Comparison of ENCODE assay signal across 18 cellular contexts in genomic region chr10:14476641-14477407, GRCh38.
DNase-seq lines count a peak whose midpoint lies in the region; ATAC-seq, FAIRE-seq and TF ChIP-seq lines count a peak whose summit lies in the region.
"Had no signal": no experiment of that assay in that cellular context is flagged by ENCODE, and none has a peak within 500 bp of the region (broad histone marks: within the 10 kb centered on the region; RNA-seq: fewer than 3 reads in every experiment).

No MANE protein-coding gene starts in this region.

- no peaks in the 10 kb centered on the region for H3K4me1 Mint-ChIP-seq in Calu3 (ENCODE audit: low read depth, unreplicated experiment)
- H3K4me1 Mint-ChIP-seq: activated CD4-positive, alpha-beta T cell treated with anti-CD3 and anti-CD28 coated beads, Interleukin-2, amount 10 ng/mL, durations not matched to agents 7 days and 5 days; CD8-positive, alpha-beta memory T cell had no signal

- H3K27ac ChIP-seq in PC-9, result no peak overlapping the region
- H3K27ac ChIP-seq in upper lobe of right lung, result no peak overlapping the region

- no peak overlapping the region for H3K4me3 Mint-ChIP-seq in Calu3 (ENCODE audit: low read depth, unreplicated experiment)
- H3K4me3 Mint-ChIP-seq: activated CD4-positive, alpha-beta T cell treated with anti-CD3 and anti-CD28 coated beads, Interleukin-2, amount 10 ng/mL, durations not matched to agents 7 days and 5 days; CD8-positive, alpha-beta memory T cell; T-helper 1 cell treated with Interleukin-12 subunit alpha and Interleukin-12 subunit beta and Interleukin-4 antibody, amounts not matched to agents 30 μg/mL and 1 μg/mL, for 36 hours had no signal

- peaks cover 3% of the 10 kb centered on the region; the same call in 1 of the 2 replicates for H3K27me3 ChIP-seq in PC-9 (ENCODE audit: insufficient read depth, low read depth)
- no peaks in the 10 kb centered on the region for H3K27me3 ChIP-seq in upper lobe of right lung

- H3K4me2 ChIP-seq in PC-9, result 0 out of 2 replicates have a peak overlapping the region, but pooled peaks have one; percentile 13

- H3F3A ChIP-seq in PC-9 (ENCODE audit: insufficient read depth, low read depth), result no peaks in the 10 kb centered on the region

- no peaks in the 10 kb centered on the region for H3K36me3 ChIP-seq in PC-9 (ENCODE audit: low read depth)
- no peaks in the 10 kb centered on the region for H3K36me3 ChIP-seq in upper lobe of right lung

- CTCF ChIA-PET in PC-9 (lab: Charles Lee) (interaction anchor here (0.8 kb wide), 1 partner anchor 281 kb away, joined by 3 read pairs; no protein-coding TSS in a partner anchor), Calu3 (lab: Charles Lee) (interaction anchor here (1.3 kb wide), 1 partner anchor 280 kb away, joined by 4 read pairs; no protein-coding TSS in a partner anchor)

- H3K36me3 Mint-ChIP-seq in Calu3 (ENCODE audit: insufficient read depth, unreplicated experiment), result no peaks in the 10 kb centered on the region

- no peak overlapping the region for H3K27ac Mint-ChIP-seq in Calu3 (ENCODE audit: unreplicated experiment)
- H3K27ac Mint-ChIP-seq: activated CD4-positive, alpha-beta T cell treated with anti-CD3 and anti-CD28 coated beads, Interleukin-2, amount 10 ng/mL, durations not matched to agents 7 days and 5 days; CD8-positive, alpha-beta memory T cell; T-helper 1 cell treated with Interleukin-12 subunit alpha and Interleukin-12 subunit beta and Interleukin-4 antibody, amounts not matched to agents 30 μg/mL and 1 μg/mL, for 36 hours had no signal

- H3K4me1 ChIP-seq in PC-9 (replicated peaks; ENCODE audit: insufficient read depth) (peaks cover 7% of the 10 kb centered on the region; the same call in 1 of the 2 replicates), upper lobe of right lung (no peaks in the 10 kb centered on the region)

- H3K9me3 ChIP-seq in PC-9 (ENCODE audit: insufficient read depth, low read depth) (no peaks in the 10 kb centered on the region), upper lobe of right lung (no peaks in the 10 kb centered on the region)

- no peak overlapping the region for H2AFZ ChIP-seq in PC-9

- H3K27me3 Mint-ChIP-seq in Calu3 (ENCODE audit: unreplicated experiment), result peaks cover 32% of the 10 kb centered on the region

- ATAC-seq in upper lobe of right lung, result no peak
- ATAC-seq: Panc1; stimulated activated naive CD8-positive, alpha-beta T cell treated with anti-CD3 and anti-CD28 coated beads, Interleukin-15, Interleukin-2, amounts not matched to agents 100 U/mL and 50 U/mL, for 24 hours had no signal

- intact Hi-C loops in PC-9 (cut with micrococcal nuclease; ENCODE audit: unreplicated experiment), result loop anchor here (1.0 to 5.0 kb wide), 3 partner anchors 91 to 235 kb away; no protein-coding TSS in a partner anchor
- intact Hi-C loops in upper lobe of right lung (cut with DNase I), result loop anchor here (5.0 kb wide), 1 partner anchor 280 kb away; no protein-coding TSS in a partner anchor
- intact Hi-C loops in Calu3 (cut with micrococcal nuclease; ENCODE audit: unreplicated experiment), result loop anchor here (5.0 kb wide), 2 partner anchors 175 to 690 kb away; no protein-coding TSS in a partner anchor

- H3K79me2 ChIP-seq in PC-9 (ENCODE audit: low read depth), result no peaks in the 10 kb centered on the region

- peak; percentile 34 to 40 for DNase-seq in PC-9
- peak; percentile 33 for DNase-seq in fibroblast of gingiva (ENCODE audit: low read depth)
- peak; percentile 32 for DNase-seq in renal cortical epithelial cell (ENCODE audit: low read depth)
- no peak for DNase-seq in NCI-H748 (lab: John Stamatoyannopoulos, UW; ENCODE audit: unreplicated experiment)
- no peak for DNase-seq in C1 segment of cervical spinal cord (lab: John Stamatoyannopoulos, UW)
- no peak for DNase-seq in upper lobe of right lung
- no peak for DNase-seq in Calu3
- DNase-seq: activated CD4-positive, alpha-beta T cell treated with anti-CD3 and anti-CD28 coated beads, Interleukin-2, amount 10 ng/mL, durations not matched to agents 7 days and 5 days; anterior cingulate cortex; CD8-positive, alpha-beta memory T cell; effector memory CD4-positive, alpha-beta T cell; kidney; NCI-H446 treated with DMSO at 0.1 percent for 48 hours; retina; stimulated activated naive CD8-positive, alpha-beta T cell treated with anti-CD3 and anti-CD28 coated beads, Interleukin-15, Interleukin-2, amounts not matched to agents 100 U/mL and 50 U/mL, for 24 hours had no signal

- POLR2A ChIA-PET in PC-9 (lab: Charles Lee; ENCODE audit: unreplicated experiment), result interaction anchor here (0.6 to 1.2 kb wide), 3 partner anchors 80 to 299 kb away, joined by 4 to 12 read pairs (median 8); no protein-coding TSS in a partner anchor

- TF ChIP-seq CTCF in PC-9 (conservative IDR thresholded peaks at IDR 0.05) (no peak), upper lobe of right lung (IDR thresholded peaks at IDR 0.05) (no peak), Calu3 (IDR thresholded peaks at IDR 0.05; ENCODE audit: unreplicated experiment) (no peak)

- BruUV-seq in PC-9 (replicated peaks; lab: Mats Ljungman, UMichigan) (TSS peak; percentile 75), Calu3 (replicated peaks; lab: Mats Ljungman, UMichigan) (no TSS peak)

- no peaks in the 10 kb centered on the region for H3K9me3 Mint-ChIP-seq in Calu3 (ENCODE audit: low read depth, unreplicated experiment)
- H3K9me3 Mint-ChIP-seq: activated CD4-positive, alpha-beta T cell treated with anti-CD3 and anti-CD28 coated beads, Interleukin-2, amount 10 ng/mL, durations not matched to agents 7 days and 5 days; CD8-positive, alpha-beta memory T cell; T-helper 1 cell treated with Interleukin-12 subunit alpha and Interleukin-12 subunit beta and Interleukin-4 antibody, amounts not matched to agents 30 μg/mL and 1 μg/mL, for 36 hours had no signal

- H4K20me1 ChIP-seq in PC-9 (ENCODE audit: insufficient read depth), result no peaks in the 10 kb centered on the region

- peak; percentile 100 for FAIRE-seq in G401.6 (lab: Jason Lieb, UNC)
- FAIRE-seq: kidney had no signal

- H3K9me2 ChIP-seq in PC-9 (ENCODE audit: insufficient read depth), result no peaks in the 10 kb centered on the region

- H3K4me3 ChIP-seq in PC-9, result no peak overlapping the region
- H3K4me3 ChIP-seq in upper lobe of right lung, result no peak overlapping the region

Comparison
In these comparisons a context has a peak if more than half of its experiments do, and no peak if none do; other contexts are left out.
1. DNase-seq: peak in PC-9 (2 of 2), fibroblast of gingiva (single experiment) and renal cortical epithelial cell (single experiment); none in NCI-H748 (single experiment), C1 segment of cervical spinal cord (0 of 14), upper lobe of right lung (single experiment) and Calu3 (single experiment).